Comparison of ENCODE assay signal across 15 cellular contexts in the genomic region with DNA sequence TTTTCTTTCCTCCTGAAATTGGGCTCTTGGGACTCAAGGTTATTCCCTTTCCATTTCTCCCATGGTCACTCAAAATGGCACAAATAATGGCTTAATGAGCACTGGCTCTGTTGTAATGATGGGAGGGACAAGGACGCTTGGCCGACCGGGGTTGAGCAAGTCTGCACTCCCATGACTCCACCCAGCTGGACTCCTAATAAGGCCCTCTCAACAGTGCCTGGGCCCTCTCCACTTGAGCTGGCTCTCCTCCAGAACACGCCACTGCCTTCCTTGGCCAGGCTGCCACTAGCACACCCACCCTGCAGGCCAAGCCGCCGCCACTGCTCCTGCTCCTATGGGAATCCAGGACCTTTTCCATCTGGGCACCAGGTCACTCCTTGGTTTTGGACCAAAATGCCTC. TPM values are rescaled to one million over a fixed set of nuclear protein-coding genes. Genes with fewer than 3 reads are reported as not detected.
DNase-seq lines count a peak whose midpoint lies in the region; ATAC-seq and TF ChIP-seq lines count a peak whose summit lies in the region.
"Had no signal": no experiment of that assay in that cellular context is flagged by ENCODE, and none has a peak within 500 bp of the region (broad histone marks: within the 10 kb centered on the region; RNA-seq: fewer than 3 reads in every experiment).

No MANE protein-coding gene starts in this region.

- H3K9me3 ChIP-seq in gastrocnemius medialis: no peaks in the 10 kb centered on the region
- H3K9me3 ChIP-seq: BLaER1, neutrophil had no signal

- ATAC-seq in left colon: no peak
- peak; percentile 43 to 77 for ATAC-seq in gastrocnemius medialis
- ATAC-seq in HG02938 (IDR thresholded peaks at IDR 0.05; ENCODE audit: unreplicated experiment): no peak

- H3K4me3 ChIP-seq in coronary artery (peak overlapping the region; percentile 2), gastrocnemius medialis (no peak overlapping the region)
- H3K4me3 ChIP-seq: BLaER1 had no signal

- TF ChIP-seq CTCF in coronary artery (IDR thresholded peaks at IDR 0.05) (no peak), gastrocnemius medialis (IDR thresholded peaks at IDR 0.05 in 4 of 5, conservative IDR thresholded peaks at IDR 0.05 in 1 of 5) (no peak)

- intact Hi-C loops in left colon (cut with DNase I, micrococcal nuclease) (no loop called here), gastrocnemius medialis (cut with DNase I; ENCODE audit: low total_unique reads) (no loop called here)

- no peaks in the 10 kb centered on the region for H3K4me1 ChIP-seq in gastrocnemius medialis

- in situ Hi-C loops in gastrocnemius medialis (cut with MboI; ENCODE audit: low sequenced_read_pairs in 4 of 4): no loop called here

- DNase-seq in NCI-H2029 (lab: John Stamatoyannopoulos, UW): peak; percentile 87
- DNase-seq in coronary artery (ENCODE audit: low spot score): peak; percentile 95
- DNase-seq in left colon: peak; percentile 45 to 85
- peak in 1 of 2 donors; percentile 52 for DNase-seq in gastrocnemius medialis
- DNase-seq in NCI-H128 (lab: John Stamatoyannopoulos, UW; ENCODE audit: unreplicated experiment): no peak
- no peak for DNase-seq in NCI-H774 (lab: John Stamatoyannopoulos, UW)
- no peak for DNase-seq in NOMO-1 treated with dmso at 0.1 percent for 144 hours (lab: John Stamatoyannopoulos, UW; ENCODE audit: unreplicated experiment)
- DNase-seq: activated naive CD4-positive, alpha-beta T cell treated with anti-CD3 and anti-CD28 coated beads, Interleukin-2, amount 50 U/mL, for 16 hours; foreskin fibroblast; islet precursor cell; stimulated activated CD4-positive, alpha-beta T cell treated with anti-CD3 and anti-CD28 coated beads, Interleukin-2, amount 100 ng/mL, for 24 hours had no signal

- TF ChIP-seq POLR2A in gastrocnemius medialis (IDR thresholded peaks at IDR 0.05): no peak

- no peaks in the 10 kb centered on the region for H3K27me3 ChIP-seq in gastrocnemius medialis
- H3K27me3 ChIP-seq: BLaER1 had no signal

- H3K36me3 ChIP-seq in gastrocnemius medialis: no peaks in the 10 kb centered on the region
- H3K36me3 ChIP-seq: BLaER1, neutrophil had no signal

- peak overlapping the region; percentile 86 to 97 for H3K27ac ChIP-seq in coronary artery
- H3K27ac ChIP-seq in gastrocnemius medialis: no peak overlapping the region
- H3K27ac ChIP-seq: BLaER1, neutrophil had no signal

RNA-seq across cellular contexts. Expression of gene ADCY5, which starts 42.3 kb away (rescaled TPM):
- total RNA-seq in left colon (10 to 100 TPM in 1 of 2 donors, 1 to 10 TPM in 1; 4.5 to 17.4 TPM), gastrocnemius medialis (1 to 10 TPM; 1.0 to 6.4 (median 4.3) TPM)
- total RNA-seq: T-helper 2 cell treated with Interferon-gamma antibody and Interleukin-4, amounts not matched to agents 100 ng/mL and 5 ng/mL, for 36 hours had no signal

Comparison
In these comparisons a context has a peak if more than half of its experiments do, and no peak if none do; other contexts are left out.
1. DNase-seq: peak in NCI-H2029 (single experiment), coronary artery (single experiment) and left colon (2 of 2); none in NCI-H128 (single experiment), NCI-H774 (single experiment) and NOMO-1 treated with dmso at 0.1 percent for 144 hours (single experiment).
2. H3K27ac ChIP-seq: peak in coronary artery (2 of 2); none in gastrocnemius medialis (0 of 4).
3. ATAC-seq: peak in gastrocnemius medialis (2 of 2); none in left colon (single experiment) and HG02938 (single experiment).